Comparison of ENCODE assay signal across 15 cellular contexts in the genomic region with DNA sequence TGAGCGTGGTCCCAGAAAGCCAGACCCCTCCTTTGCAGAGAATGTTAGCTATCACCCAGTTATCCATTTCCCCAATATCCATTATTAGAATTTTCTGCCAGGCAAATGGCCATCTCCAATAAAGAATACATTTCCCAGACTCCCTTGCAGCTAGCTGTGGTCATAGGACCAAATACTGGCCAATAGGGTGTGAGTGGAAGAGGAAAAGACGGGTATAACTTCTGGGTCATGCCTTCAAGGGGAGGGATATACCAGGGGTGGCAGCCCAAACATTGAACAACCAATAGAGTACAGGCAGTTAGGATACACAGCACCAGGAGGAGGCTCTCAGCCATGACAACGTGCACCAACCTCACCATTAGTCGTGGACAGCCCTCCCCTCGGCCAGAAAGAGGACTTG. TPM values are rescaled to one million over a fixed set of nuclear protein-coding genes. Genes with fewer than 3 reads are reported as not detected.
DNase-seq lines count a peak whose midpoint lies in the region; ATAC-seq and TF ChIP-seq lines count a peak whose summit lies in the region.
"Had no signal": no experiment of that assay in that cellular context is flagged by ENCODE, and none has a peak within 500 bp of the region (broad histone marks: within the 10 kb centered on the region; RNA-seq: fewer than 3 reads in every experiment).

No MANE protein-coding gene starts in this region.

- H3K9me3 ChIP-seq in HEK293 (ENCODE audit: control insufficient read depth, insufficient read depth, low read depth, low read length) = no peaks in the 10 kb centered on the region
- no peaks in the 10 kb centered on the region; the same call in 1 of the 2 replicates for H3K9me3 ChIP-seq in Karpas-422 (ENCODE audit: low read length)

- H3K4me1 ChIP-seq in HEK293 (ENCODE audit: control insufficient read depth, insufficient read depth, low read length) (no peaks in the 10 kb centered on the region), Karpas-422 (ENCODE audit: low read length) (no peaks in the 10 kb centered on the region)
- H3K4me1 ChIP-seq: BE2C had no signal

- H3K4me3 ChIP-seq in HEK293 (ENCODE audit: low read depth, low read length) (no peak overlapping the region), Karpas-422 (ENCODE audit: low read length) (no peak overlapping the region)
- H3K4me3 ChIP-seq: GM23338 had no signal

- H3K9ac ChIP-seq in Karpas-422 (ENCODE audit: low read length) = no peak overlapping the region

- H3K9me3 Mint-ChIP-seq in WTC11 = peaks cover 19% of the 10 kb centered on the region
- H3K9me3 Mint-ChIP-seq in naive thymus-derived CD8-positive, alpha-beta T cell = peaks cover 0 to 18% (median 11%) of the 10 kb centered on the region in 9 donors
- H3K9me3 Mint-ChIP-seq in activated CD4-positive, alpha-beta T cell treated with anti-CD3 and anti-CD28 coated beads, Interleukin-2, amount 10 ng/mL, durations not matched to agents 7 days and 5 days = peaks cover 3% of the 10 kb centered on the region

- peaks cover 0 to 5% of the 10 kb centered on the region in 2 experiments; a peak in 1 of 3 replicates for H3K36me3 ChIP-seq in HEK293 (ENCODE audit: control insufficient read depth in 2 of 2, insufficient read depth in 1 of 2, low read length in 2 of 2)
- H3K36me3 ChIP-seq in Karpas-422 (ENCODE audit: insufficient read depth, low read length) = no peaks in the 10 kb centered on the region
- H3K36me3 ChIP-seq: BE2C had no signal

- H3K27ac Mint-ChIP-seq in WTC11 = no peak overlapping the region
- peak overlapping the region in 1 of 10 donors; percentile 34 for H3K27ac Mint-ChIP-seq in naive thymus-derived CD8-positive, alpha-beta T cell
- H3K27ac Mint-ChIP-seq in activated CD4-positive, alpha-beta T cell treated with anti-CD3 and anti-CD28 coated beads, Interleukin-2, amount 10 ng/mL, durations not matched to agents 7 days and 5 days = no peak overlapping the region
- H3K27ac Mint-ChIP-seq: CD4-positive, CD25-positive, alpha-beta regulatory T cell; CD8-positive, alpha-beta memory T cell; GM23338 had no signal

- no peaks in the 10 kb centered on the region for H3K9me2 ChIP-seq in Karpas-422 (replicated peaks; ENCODE audit: insufficient read depth, low read length)

- H3K79me2 ChIP-seq in Karpas-422 (ENCODE audit: low read length) = no peaks in the 10 kb centered on the region

- peaks cover 33% of the 10 kb centered on the region for H3K27me3 Mint-ChIP-seq in WTC11 (ENCODE audit: low read depth)
- H3K27me3 Mint-ChIP-seq in naive thymus-derived CD8-positive, alpha-beta T cell = peaks cover 12 to 49% (median 29%) of the 10 kb centered on the region in 5 donors
- H3K27me3 Mint-ChIP-seq in activated CD4-positive, alpha-beta T cell treated with anti-CD3 and anti-CD28 coated beads, Interleukin-2, amount 10 ng/mL, durations not matched to agents 7 days and 5 days = peaks cover 2% of the 10 kb centered on the region

- 0 out of 2 replicates have a peak, but pooled peaks cover 3% of the 10 kb centered on the region for H3K4me1 Mint-ChIP-seq in WTC11
- no peaks in the 10 kb centered on the region for H3K4me1 Mint-ChIP-seq in naive thymus-derived CD8-positive, alpha-beta T cell
- no peaks in the 10 kb centered on the region for H3K4me1 Mint-ChIP-seq in activated CD4-positive, alpha-beta T cell treated with anti-CD3 and anti-CD28 coated beads, Interleukin-2, amount 10 ng/mL, durations not matched to agents 7 days and 5 days
- H3K4me1 Mint-ChIP-seq: CD4-positive, CD25-positive, alpha-beta regulatory T cell; CD8-positive, alpha-beta memory T cell; GM23338 had no signal

- H2AFZ ChIP-seq in Karpas-422 (ENCODE audit: low read length) = no peak overlapping the region
- H2AFZ ChIP-seq: GM23338 had no signal

- DNase-seq in Karpas-422 = peak; percentile 43
- DNase-seq in WTC11 (ENCODE audit: low spot score) = no peak
- no peak for DNase-seq in naive thymus-derived CD8-positive, alpha-beta T cell
- DNase-seq in activated CD4-positive, alpha-beta T cell treated with anti-CD3 and anti-CD28 coated beads, Interleukin-2, amount 10 ng/mL, durations not matched to agents 7 days and 5 days = no peak
- no peak for DNase-seq in cerebellar nuclear complex (lab: John Stamatoyannopoulos, UW)
- DNase-seq: ACHN; BE2C; C1 segment of cervical spinal cord; CD4-positive, CD25-positive, alpha-beta regulatory T cell; CD8-positive, alpha-beta memory T cell; COR-L47; DMS 273 treated with DMSO at 0.1 percent for 48 hours; HCEC 1CT had no signal

- H3K27ac ChIP-seq in HEK293 (ENCODE audit: extremely low read depth, low read depth, low read length) = no peak overlapping the region
- no peak overlapping the region for H3K27ac ChIP-seq in Karpas-422 (ENCODE audit: low read length)

- POLR2A ChIA-PET in HEK293 (lab: Yijun Ruan, JAX) (no interaction called here), WTC11 (lab: Charles Lee) (no interaction called here)
- POLR2A ChIA-PET in naive thymus-derived CD8-positive, alpha-beta T cell (lab: Charles Lee) = no interaction called here
- POLR2A ChIA-PET in activated CD4-positive, alpha-beta T cell treated with anti-CD3 and anti-CD28 coated beads, Interleukin-2, amount 10 ng/mL, durations not matched to agents 7 days and 5 days (lab: Charles Lee) = no interaction called here

- no peak for ATAC-seq in WTC11
- no peak for ATAC-seq in naive thymus-derived CD8-positive, alpha-beta T cell
- ATAC-seq: GM23338 had no signal

- no peak for TF ChIP-seq CTCF in HEK293 (tag by site-specific recombination; IDR thresholded peaks at IDR 0.05)
- TF ChIP-seq CTCF in WTC11 (IDR thresholded peaks at IDR 0.05) = no peak

- H3K36me3 Mint-ChIP-seq in WTC11 = peaks cover 6% of the 10 kb centered on the region; the same call in 1 of the 2 replicates
- peaks cover 0 to 12% (median 0%) of the 10 kb centered on the region in 3 donors for H3K36me3 Mint-ChIP-seq in naive thymus-derived CD8-positive, alpha-beta T cell
- no peaks in the 10 kb centered on the region for H3K36me3 Mint-ChIP-seq in activated CD4-positive, alpha-beta T cell treated with anti-CD3 and anti-CD28 coated beads, Interleukin-2, amount 10 ng/mL, durations not matched to agents 7 days and 5 days (ENCODE audit: low read depth)
- H3K36me3 Mint-ChIP-seq: CD4-positive, CD25-positive, alpha-beta regulatory T cell; CD8-positive, alpha-beta memory T cell had no signal

- no peaks in the 10 kb centered on the region for H4K20me1 ChIP-seq in Karpas-422 (ENCODE audit: insufficient read depth, low read depth, low read length)

- H3K4me3 Mint-ChIP-seq in WTC11 = no peak overlapping the region
- no peak overlapping the region for H3K4me3 Mint-ChIP-seq in naive thymus-derived CD8-positive, alpha-beta T cell
- H3K4me3 Mint-ChIP-seq in activated CD4-positive, alpha-beta T cell treated with anti-CD3 and anti-CD28 coated beads, Interleukin-2, amount 10 ng/mL, durations not matched to agents 7 days and 5 days = no peak overlapping the region
- H3K4me3 Mint-ChIP-seq: CD4-positive, CD25-positive, alpha-beta regulatory T cell; CD8-positive, alpha-beta memory T cell; GM23338 had no signal

- H3K27me3 ChIP-seq in Karpas-422 (ENCODE audit: low read length) = no peaks in the 10 kb centered on the region; the same call in 1 of the 2 replicates

- H3K4me2 ChIP-seq in Karpas-422 (ENCODE audit: low read depth, low read length, poor library complexity, severe bottlenecking) = no peak overlapping the region
- H3K4me2 ChIP-seq: GM23338 had no signal

- CTCF ChIA-PET in HEK293 (lab: Yijun Ruan, JAX) (no interaction called here), WTC11 (lab: Charles Lee) (interaction anchor here (0.6 kb wide), 1 partner anchor 62 kb away, joined by 3 read pairs; no protein-coding TSS in a partner anchor)
- CTCF ChIA-PET in activated CD4-positive, alpha-beta T cell treated with anti-CD3 and anti-CD28 coated beads, Interleukin-2, amount 10 ng/mL, durations not matched to agents 7 days and 5 days (lab: Charles Lee) = no interaction called here

TF ChIP-seq in HEK293, 187 proteins besides CTCF, POLR2A, EP300 and RAD21:
- TF ChIP-seq SETDB1 (IDR thresholded peaks at IDR 0.05; ENCODE audit: insufficient read length, low read length) (peak; percentile 19), ZNF792 (tag by site-specific recombination; IDR thresholded peaks at IDR 0.05) (no peak)

TF ChIP-seq in WTC11, 78 proteins besides CTCF, POLR2A, EP300 and RAD21 (continues in another document):
- TF ChIP-seq, protein P1, sequence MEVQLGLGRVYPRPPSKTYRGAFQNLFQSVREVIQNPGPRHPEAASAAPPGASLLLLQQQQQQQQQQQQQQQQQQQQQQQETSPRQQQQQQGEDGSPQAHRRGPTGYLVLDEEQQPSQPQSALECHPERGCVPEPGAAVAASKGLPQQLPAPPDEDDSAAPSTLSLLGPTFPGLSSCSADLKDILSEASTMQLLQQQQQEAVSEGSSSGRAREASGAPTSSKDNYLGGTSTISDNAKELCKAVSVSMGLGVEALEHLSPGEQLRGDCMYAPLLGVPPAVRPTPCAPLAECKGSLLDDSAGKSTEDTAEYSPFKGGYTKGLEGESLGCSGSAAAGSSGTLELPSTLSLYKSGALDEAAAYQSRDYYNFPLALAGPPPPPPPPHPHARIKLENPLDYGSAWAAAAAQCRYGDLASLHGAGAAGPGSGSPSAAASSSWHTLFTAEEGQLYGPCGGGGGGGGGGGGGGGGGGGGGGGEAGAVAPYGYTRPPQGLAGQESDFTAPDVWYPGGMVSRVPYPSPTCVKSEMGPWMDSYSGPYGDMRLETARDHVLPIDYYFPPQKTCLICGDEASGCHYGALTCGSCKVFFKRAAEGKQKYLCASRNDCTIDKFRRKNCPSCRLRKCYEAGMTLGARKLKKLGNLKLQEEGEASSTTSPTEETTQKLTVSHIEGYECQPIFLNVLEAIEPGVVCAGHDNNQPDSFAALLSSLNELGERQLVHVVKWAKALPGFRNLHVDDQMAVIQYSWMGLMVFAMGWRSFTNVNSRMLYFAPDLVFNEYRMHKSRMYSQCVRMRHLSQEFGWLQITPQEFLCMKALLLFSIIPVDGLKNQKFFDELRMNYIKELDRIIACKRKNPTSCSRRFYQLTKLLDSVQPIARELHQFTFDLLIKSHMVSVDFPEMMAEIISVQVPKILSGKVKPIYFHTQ (CRISPR knock-in tag; IDR thresholded peaks at IDR 0.05) = no peak
- no peak for TF ChIP-seq FOXP1 (CRISPR knock-in tag; IDR thresholded peaks at IDR 0.05; ENCODE audit: borderline replicate concordance)
- no peak for TF ChIP-seq JUN (CRISPR knock-in tag; IDR thresholded peaks at IDR 0.05)
- TF ChIP-seq NFYB (CRISPR knock-in tag; conservative IDR thresholded peaks at IDR 0.05; ENCODE audit: low read depth) = peak; percentile 40
- no peak for TF ChIP-seq GABPB1 (CRISPR knock-in tag; IDR thresholded peaks at IDR 0.05)
- no peak for TF ChIP-seq JAZF1 (CRISPR knock-in tag; IDR thresholded peaks at IDR 0.05)

RNA-seq across cellular contexts. Expression of a gene that starts 26.1 kb away (rescaled TPM):
- not detected in 2 replicates for total RNA-seq in Karpas-422 (2014; rRNA removed; shearing (Covaris generic); ENCODE audit: low replicate concordance)
- 0.09 to 0.14 TPM in 2 of 3 replicates, not detected in the other for total RNA-seq in WTC11 (2021)
- total RNA-seq in naive thymus-derived CD8-positive, alpha-beta T cell = not detected
- not detected for polyA plus RNA-seq in naive thymus-derived CD8-positive, alpha-beta T cell
- not detected for total RNA-seq in activated CD4-positive, alpha-beta T cell treated with anti-CD3 and anti-CD28 coated beads, Interleukin-2, amount 10 ng/mL, durations not matched to agents 7 days and 5 days
- total RNA-seq: CD4-positive, CD25-positive, alpha-beta regulatory T cell; CD8-positive, alpha-beta memory T cell had no signal
- polyA plus RNA-seq: CD4-positive, CD25-positive, alpha-beta regulatory T cell; CD8-positive, alpha-beta memory T cell had no signal
